Comparison of ENCODE assay signal across 8 cellular contexts in genomic region chr11:123654566-123655081, GRCh38. TPM values are rescaled to one million over a fixed set of nuclear protein-coding genes. Genes with fewer than 3 reads are reported as not detected.
DNase-seq lines count a peak whose midpoint lies in the region; ATAC-seq and TF ChIP-seq lines count a peak whose summit lies in the region.

Gene SCN3B, minus strand, starts transcription at chr11:123654624. Its CDS starts 823 bp downstream, at chr11:123653801.

- H3K27me3 ChIP-seq in endodermal cell (ENCODE audit: control insufficient read depth, insufficient read depth, low read length, poor library complexity, severe bottlenecking), result peaks cover 47% of the 10 kb centered on the region

- peak within 1 kb of the TSS; percentile 70 for H3K9ac ChIP-seq in endodermal cell (ENCODE audit: extremely low read depth, low read length, poor library complexity, severe bottlenecking)

- peak; percentile 58 for ATAC-seq in stimulated activated naive CD8-positive, alpha-beta T cell treated with anti-CD3 and anti-CD28 coated beads, Interleukin-15, Interleukin-2, amounts not matched to agents 100 U/mL and 50 U/mL, for 24 hours

- H3K4me1 ChIP-seq in endodermal cell (ENCODE audit: control insufficient read depth, insufficient read depth, low read length), result peaks cover 6% of the 10 kb centered on the region

- H3K36me3 ChIP-seq in endodermal cell (ENCODE audit: control insufficient read depth, insufficient read depth, low read length), result no peaks in the 10 kb centered on the region

- peak; percentile 12 to 38 for DNase-seq in NOMO-1 (lab: John Stamatoyannopoulos, UW; ENCODE audit: unreplicated experiment in 2 of 2)
- no peak for DNase-seq in NOMO-1 treated with dmso at 0.1 percent for 144 hours (lab: John Stamatoyannopoulos, UW; ENCODE audit: unreplicated experiment)
- peak; percentile 81 for DNase-seq in NCI-H1092 (lab: John Stamatoyannopoulos, UW)
- peak; percentile 61 for DNase-seq in T1000 (lab: John Stamatoyannopoulos, UW)
- DNase-seq in endodermal cell, result peak; percentile 95
- DNase-seq in lung microvascular endothelial cell (ENCODE audit: low read depth in 2 of 2), result peak; percentile 73 to 89
- DNase-seq in stimulated activated naive CD8-positive, alpha-beta T cell treated with anti-CD3 and anti-CD28 coated beads, Interleukin-15, Interleukin-2, amounts not matched to agents 100 U/mL and 50 U/mL, for 24 hours, result peak; percentile 19
- DNase-seq in GM19240 (ENCODE audit: insufficient read length, low spot score), result no peak

- no peaks in the 10 kb centered on the region for H3K9me3 ChIP-seq in endodermal cell (ENCODE audit: control insufficient read depth, low read length)

- H3K4me3 ChIP-seq in endodermal cell (ENCODE audit: low read length), result peak within 1 kb of the TSS; percentile 89

- no peaks in the 10 kb centered on the region for H3K36me3 Mint-ChIP-seq in endodermal cell (ENCODE audit: low read depth)

- H3K27me3 Mint-ChIP-seq in endodermal cell (ENCODE audit: insufficient read depth), result peaks cover 59% of the 10 kb centered on the region

- 0% methylated on average over 27 to 44 of the region's 44 CpGs for WGBS in endodermal cell (ENCODE audit: insufficient coverage in 1 of 2, insufficient read length in 1 of 2), 2 experiments

- no peak for TF ChIP-seq CTCF in endodermal cell (conservative IDR thresholded peaks at IDR 0.05)

- H3K9me3 Mint-ChIP-seq in endodermal cell, result no peaks in the 10 kb centered on the region

- peak within 1 kb of the TSS; percentile 47 for H3K27ac ChIP-seq in endodermal cell (ENCODE audit: low read depth, low read length)

- H3K27ac Mint-ChIP-seq in endodermal cell, result peak within 1 kb of the TSS; percentile 86

- H3K4me1 Mint-ChIP-seq in endodermal cell, result peaks cover 8% of the 10 kb centered on the region

- peak within 1 kb of the TSS; percentile 68 for H3K4me3 Mint-ChIP-seq in endodermal cell

RNA-seq across cellular contexts. Expression of gene SCN3B, which starts in this region (rescaled TPM):
- under 1 TPM; 0.51 to 0.90 TPM for total RNA-seq in endodermal cell
- polyA plus RNA-seq in endodermal cell (2013, experiment 1 of 2), result 3.9 TPM
- polyA plus RNA-seq in endodermal cell (2013, experiment 2 of 2), result 3.1 TPM
- total RNA-seq in lung microvascular endothelial cell, result 0.87 and 6.7 TPM in 2 replicates

Comparison
In these comparisons a context has a peak if more than half of its experiments do, and no peak if none do; other contexts are left out.
1. DNase-seq: peak in NOMO-1 (2 of 2), NCI-H1092 (single experiment), T1000 (single experiment), endodermal cell (single experiment), lung microvascular endothelial cell (2 of 2) and stimulated activated naive CD8-positive, alpha-beta T cell treated with anti-CD3 and anti-CD28 coated beads, Interleukin-15, Interleukin-2, amounts not matched to agents 100 U/mL and 50 U/mL, for 24 hours (single experiment); none in NOMO-1 treated with dmso at 0.1 percent for 144 hours (single experiment) and GM19240 (single experiment).